Comparison of ENCODE assay signal across 1 cellular context in genomic region chr12:102425109-102426009, GRCh38.
TF ChIP-seq lines count a peak whose summit lies in the region.

No MANE protein-coding gene starts in this region.

TF ChIP-seq in WTC11, 78 proteins besides CTCF, POLR2A, EP300 and RAD21 (continued from another document):
- TF ChIP-seq ATF2 (CRISPR knock-in tag; IDR thresholded peaks at IDR 0.05; ENCODE audit: borderline replicate concordance, low read depth) (no peak), EMX1 (CRISPR knock-in tag; IDR thresholded peaks at IDR 0.05) (no peak), NFATC4 (CRISPR knock-in tag; IDR thresholded peaks at IDR 0.05) (no peak), USF1 (CRISPR knock-in tag; IDR thresholded peaks at IDR 0.05) (no peak), ZNF425 (CRISPR knock-in tag; conservative IDR thresholded peaks at IDR 0.05) (no peak)
